12 cellular contexts compared by ENCODE assay signal in genomic region chr4:128917781-128918180, GRCh38.
DNase-seq lines count a peak whose midpoint lies in the region; ATAC-seq and TF ChIP-seq lines count a peak whose summit lies in the region.
"Had no signal": no experiment of that assay in that cellular context is flagged by ENCODE, and none has a peak within 500 bp of the region (broad histone marks: within the 10 kb centered on the region; RNA-seq: fewer than 3 reads in every experiment).

No MANE protein-coding gene starts in this region.

- peak; percentile 49 for DNase-seq in activated CD4-positive, alpha-beta T cell treated with anti-CD3 and anti-CD28 coated beads, Interleukin-2, amount 10 ng/mL, durations not matched to agents 7 days and 5 days
- DNase-seq in activated CD4-positive, alpha-beta T cell treated with anti-CD3 and anti-CD28 coated beads for 48 hours, result no peak
- DNase-seq in stimulated activated naive B cell treated with anti-CD40 and anti-IgM and Interleukin-4, amounts not matched to agents 10 μg/mL and 1 μg/mL and 100 μg/mL, for 72 hours, result peak; percentile 2
- no peak for DNase-seq in dedifferentiated amniotic fluid mesenchymal stem cell (ENCODE audit: extremely low spot score)
- DNase-seq in Calu3, result no peak
- no peak for DNase-seq in NCI-H526 (lab: John Stamatoyannopoulos, UW)
- DNase-seq: amygdala, NCI-H2081 treated with DMSO at 0.1 percent for 48 hours had no signal

- H3K36me3 Mint-ChIP-seq in activated CD4-positive, alpha-beta T cell treated with anti-CD3 and anti-CD28 coated beads, Interleukin-2, amount 10 ng/mL, durations not matched to agents 7 days and 5 days (ENCODE audit: low read depth), result peaks cover 28% of the 10 kb centered on the region
- H3K36me3 Mint-ChIP-seq in stimulated activated naive B cell treated with anti-CD40 and anti-IgM and Interleukin-4, amounts not matched to agents 10 μg/mL and 1 μg/mL and 100 μg/mL, for 72 hours, result peaks cover 9 to 24% of the 10 kb centered on the region in 2 donors
- no peaks in the 10 kb centered on the region for H3K36me3 Mint-ChIP-seq in Calu3 (ENCODE audit: insufficient read depth, unreplicated experiment)

- H3K27ac Mint-ChIP-seq in activated CD4-positive, alpha-beta T cell treated with anti-CD3 and anti-CD28 coated beads, Interleukin-2, amount 10 ng/mL, durations not matched to agents 7 days and 5 days, result peak overlapping the region; percentile 55
- no peak overlapping the region for H3K27ac Mint-ChIP-seq in stimulated activated naive B cell treated with anti-CD40 and anti-IgM and Interleukin-4, amounts not matched to agents 10 μg/mL and 1 μg/mL and 100 μg/mL, for 72 hours
- no peak overlapping the region for H3K27ac Mint-ChIP-seq in Calu3 (ENCODE audit: unreplicated experiment)
- H3K27ac Mint-ChIP-seq: nephron had no signal

- POLR2A ChIA-PET in activated CD4-positive, alpha-beta T cell treated with anti-CD3 and anti-CD28 coated beads, Interleukin-2, amount 10 ng/mL, durations not matched to agents 7 days and 5 days (lab: Charles Lee), result no interaction called here

- CTCF ChIA-PET in activated CD4-positive, alpha-beta T cell treated with anti-CD3 and anti-CD28 coated beads, Interleukin-2, amount 10 ng/mL, durations not matched to agents 7 days and 5 days (lab: Charles Lee), result interaction anchor here (0.6 to 0.7 kb wide), 2 partner anchors 9 to 108 kb away, joined by 3 to 4 read pairs; no protein-coding TSS in a partner anchor
- CTCF ChIA-PET in Calu3 (lab: Charles Lee), result no interaction called here

- no peak overlapping the region for H3K4me3 Mint-ChIP-seq in activated CD4-positive, alpha-beta T cell treated with anti-CD3 and anti-CD28 coated beads, Interleukin-2, amount 10 ng/mL, durations not matched to agents 7 days and 5 days
- H3K4me3 Mint-ChIP-seq in stimulated activated naive B cell treated with anti-CD40 and anti-IgM and Interleukin-4, amounts not matched to agents 10 μg/mL and 1 μg/mL and 100 μg/mL, for 72 hours, result no peak overlapping the region
- no peak overlapping the region for H3K4me3 Mint-ChIP-seq in Calu3 (ENCODE audit: low read depth, unreplicated experiment)
- H3K4me3 Mint-ChIP-seq: nephron had no signal

- ATAC-seq in HG02610 (IDR thresholded peaks at IDR 0.05; ENCODE audit: unreplicated experiment), result peak; percentile 70
- peak; percentile 79 for ATAC-seq in HG03575 (IDR thresholded peaks at IDR 0.05; ENCODE audit: extremely low read depth, insufficient number of reproducible peaks, low FRiP score, unreplicated experiment)
- ATAC-seq in stimulated activated naive B cell treated with anti-CD40 and anti-IgM and Interleukin-4, amounts not matched to agents 10 μg/mL and 1 μg/mL and 100 μg/mL, for 72 hours (replicated peaks), result peak; percentile 69 to 77
- ATAC-seq: A549 had no signal

- intact Hi-C loops in Calu3 (cut with micrococcal nuclease; ENCODE audit: unreplicated experiment), result no loop called here

- peaks cover 8% of the 10 kb centered on the region for H3K9me3 Mint-ChIP-seq in activated CD4-positive, alpha-beta T cell treated with anti-CD3 and anti-CD28 coated beads, Interleukin-2, amount 10 ng/mL, durations not matched to agents 7 days and 5 days
- no peaks in the 10 kb centered on the region for H3K9me3 Mint-ChIP-seq in stimulated activated naive B cell treated with anti-CD40 and anti-IgM and Interleukin-4, amounts not matched to agents 10 μg/mL and 1 μg/mL and 100 μg/mL, for 72 hours
- H3K9me3 Mint-ChIP-seq in Calu3 (ENCODE audit: low read depth, unreplicated experiment), result no peaks in the 10 kb centered on the region

- no peaks in the 10 kb centered on the region for H3K27me3 Mint-ChIP-seq in activated CD4-positive, alpha-beta T cell treated with anti-CD3 and anti-CD28 coated beads, Interleukin-2, amount 10 ng/mL, durations not matched to agents 7 days and 5 days
- H3K27me3 Mint-ChIP-seq in stimulated activated naive B cell treated with anti-CD40 and anti-IgM and Interleukin-4, amounts not matched to agents 10 μg/mL and 1 μg/mL and 100 μg/mL, for 72 hours, result no peaks in the 10 kb centered on the region
- H3K27me3 Mint-ChIP-seq in Calu3 (ENCODE audit: unreplicated experiment), result no peaks in the 10 kb centered on the region

- no peak for TF ChIP-seq CTCF in Calu3 (IDR thresholded peaks at IDR 0.05; ENCODE audit: unreplicated experiment)

- peaks cover 36% of the 10 kb centered on the region for H3K4me1 Mint-ChIP-seq in activated CD4-positive, alpha-beta T cell treated with anti-CD3 and anti-CD28 coated beads, Interleukin-2, amount 10 ng/mL, durations not matched to agents 7 days and 5 days
- peaks cover 18 to 27% of the 10 kb centered on the region in 2 donors for H3K4me1 Mint-ChIP-seq in stimulated activated naive B cell treated with anti-CD40 and anti-IgM and Interleukin-4, amounts not matched to agents 10 μg/mL and 1 μg/mL and 100 μg/mL, for 72 hours
- H3K4me1 Mint-ChIP-seq in Calu3 (ENCODE audit: low read depth, unreplicated experiment), result no peaks in the 10 kb centered on the region
- H3K4me1 Mint-ChIP-seq: nephron had no signal

- BruUV-seq in Calu3 (replicated peaks; lab: Mats Ljungman, UMichigan), result no TSS peak

Comparison
In these comparisons a context has a peak if more than half of its experiments do, and no peak if none do; other contexts are left out.
1. DNase-seq: peak in activated CD4-positive, alpha-beta T cell treated with anti-CD3 and anti-CD28 coated beads, Interleukin-2, amount 10 ng/mL, durations not matched to agents 7 days and 5 days (single experiment) and stimulated activated naive B cell treated with anti-CD40 and anti-IgM and Interleukin-4, amounts not matched to agents 10 μg/mL and 1 μg/mL and 100 μg/mL, for 72 hours (single experiment); none in activated CD4-positive, alpha-beta T cell treated with anti-CD3 and anti-CD28 coated beads for 48 hours (single experiment), dedifferentiated amniotic fluid mesenchymal stem cell (single experiment), Calu3 (single experiment) and NCI-H526 (0 of 2).
2. Peak in every context shown above with its lines, with median percentiles within 50 percentile points of each other: ATAC-seq.